Comparison of ENCODE assay signal across 1 cellular context in genomic region chr5:53481887-53482716, GRCh38.
A peak's percentile ranks its signal among the peaks of the same experiment; 100 is the strongest.
TF ChIP-seq lines count a peak whose summit lies in the region.

No MANE protein-coding gene starts in this region.

TF ChIP-seq in HepG2, 621 proteins besides CTCF, POLR2A, EP300 and RAD21 (continued from another document and continues in another):
- TF ChIP-seq GMEB1 (CRISPR knock-in tag; IDR thresholded peaks at IDR 0.05; ENCODE audit: borderline replicate concordance) (no peak), FOXA3 (CRISPR knock-in tag; IDR thresholded peaks at IDR 0.05) (peak; percentile 28; the same call in 1 of the 2 replicates), ZNF777 (CRISPR knock-in tag; IDR thresholded peaks at IDR 0.05) (peak; percentile 93), ZFP62 (CRISPR knock-in tag; IDR thresholded peaks at IDR 0.05) (no peak), GLI4 (CRISPR knock-in tag; IDR thresholded peaks at IDR 0.05; ENCODE audit: borderline replicate concordance) (no peak), ZNF850 (CRISPR knock-in tag; conservative IDR thresholded peaks at IDR 0.05) (no peak), HOXA3 (CRISPR knock-in tag; IDR thresholded peaks at IDR 0.05) (peak; percentile 37; the same call in 1 of the 2 replicates), BRCA1 (CRISPR knock-in tag; IDR thresholded peaks at IDR 0.05) (no peak), ZNF326 (CRISPR knock-in tag; IDR thresholded peaks at IDR 0.05; ENCODE audit: borderline replicate concordance) (no peak), ZNF615 (CRISPR knock-in tag; IDR thresholded peaks at IDR 0.05; ENCODE audit: borderline replicate concordance) (no peak), MYPOP (CRISPR knock-in tag; IDR thresholded peaks at IDR 0.05) (no peak), NR1H2 (CRISPR knock-in tag; IDR thresholded peaks at IDR 0.05; ENCODE audit: borderline replicate concordance, low read depth) (no peak), HMGXB4 (CRISPR knock-in tag; IDR thresholded peaks at IDR 0.05; ENCODE audit: borderline replicate concordance in 1 of 2, low read depth in 1 of 2) (peak; percentile 23 to 55; a peak in 2 of 4 replicates), NR2F6 (IDR thresholded peaks at IDR 0.05) (peak; percentile 34; the same call in 1 of the 2 replicates), NR2F6 (CRISPR knock-in tag; IDR thresholded peaks at IDR 0.05) (no peak), NFATC3 (CRISPR knock-in tag; IDR thresholded peaks at IDR 0.05) (no peak), SALL1 (CRISPR knock-in tag; IDR thresholded peaks at IDR 0.05) (peak; percentile 65), ZNF24 (IDR thresholded peaks at IDR 0.05) (no peak), ZNF609 (CRISPR knock-in tag; IDR thresholded peaks at IDR 0.05; ENCODE audit: borderline replicate concordance) (0 out of 2 replicates have a peak, but pooled peaks have one; percentile 22), FIP1L1 (IDR thresholded peaks at IDR 0.05; ENCODE audit: borderline replicate concordance, insufficient read depth, low read depth, low read length) (0 out of 2 replicates have a peak, but pooled peaks have one; percentile 71), MEF2D (CRISPR knock-in tag; IDR thresholded peaks at IDR 0.05) (no peak), BHLHE40 (IDR thresholded peaks at IDR 0.05; ENCODE audit: low read length) (peak; percentile 39; the same call in 1 of the 2 replicates), GATAD2A (CRISPR knock-in tag; IDR thresholded peaks at IDR 0.05) (no peak), JUN (CRISPR knock-in tag; IDR thresholded peaks at IDR 0.05) (no peak), CBFB (CRISPR knock-in tag; IDR thresholded peaks at IDR 0.05) (no peak), SP5 (CRISPR knock-in tag; IDR thresholded peaks at IDR 0.05; ENCODE audit: borderline replicate concordance, low read depth) (no peak), KLF9 (CRISPR knock-in tag; IDR thresholded peaks at IDR 0.05; ENCODE audit: low read depth) (no peak), MIXL1 (CRISPR knock-in tag; IDR thresholded peaks at IDR 0.05) (no peak), TBX2 (CRISPR knock-in tag; IDR thresholded peaks at IDR 0.05; ENCODE audit: borderline replicate concordance) (peak; percentile 54; the same call in 1 of the 2 replicates), ZNF556 (CRISPR knock-in tag; IDR thresholded peaks at IDR 0.05; ENCODE audit: borderline replicate concordance) (no peak; the same call in 1 of the 2 replicates), HNF4A (CRISPR knock-in tag; IDR thresholded peaks at IDR 0.05) (no peak), ZNF761 (CRISPR knock-in tag; conservative IDR thresholded peaks at IDR 0.05) (no peak), ZZZ3 (CRISPR knock-in tag; IDR thresholded peaks at IDR 0.05; ENCODE audit: borderline replicate concordance) (no peak), SKIL (CRISPR knock-in tag; IDR thresholded peaks at IDR 0.05; ENCODE audit: borderline replicate concordance) (peak; percentile 73; the same call in 1 of the 2 replicates), MZF1 (CRISPR knock-in tag; IDR thresholded peaks at IDR 0.05; ENCODE audit: borderline replicate concordance) (no peak), CBX1 (IDR thresholded peaks at IDR 0.05; ENCODE audit: low read depth) (no peak), THAP11 (CRISPR knock-in tag; IDR thresholded peaks at IDR 0.05) (0 out of 2 replicates have a peak, but pooled peaks have one; percentile 16), ZNF484 (CRISPR knock-in tag; IDR thresholded peaks at IDR 0.05; ENCODE audit: borderline replicate concordance, low read depth) (no peak), PAF1 (CRISPR knock-in tag; IDR thresholded peaks at IDR 0.05) (peak; percentile 67; the same call in 1 of the 2 replicates), HDAC1 (CRISPR knock-in tag; IDR thresholded peaks at IDR 0.05) (peak; percentile 20; the same call in 1 of the 2 replicates), ATF3 (CRISPR knock-in tag; IDR thresholded peaks at IDR 0.05) (no peak), ZNF703 (CRISPR knock-in tag; IDR thresholded peaks at IDR 0.05; ENCODE audit: borderline replicate concordance) (peak; percentile 61; the same call in 1 of the 2 replicates)
- TF ChIP-seq, protein P1, sequence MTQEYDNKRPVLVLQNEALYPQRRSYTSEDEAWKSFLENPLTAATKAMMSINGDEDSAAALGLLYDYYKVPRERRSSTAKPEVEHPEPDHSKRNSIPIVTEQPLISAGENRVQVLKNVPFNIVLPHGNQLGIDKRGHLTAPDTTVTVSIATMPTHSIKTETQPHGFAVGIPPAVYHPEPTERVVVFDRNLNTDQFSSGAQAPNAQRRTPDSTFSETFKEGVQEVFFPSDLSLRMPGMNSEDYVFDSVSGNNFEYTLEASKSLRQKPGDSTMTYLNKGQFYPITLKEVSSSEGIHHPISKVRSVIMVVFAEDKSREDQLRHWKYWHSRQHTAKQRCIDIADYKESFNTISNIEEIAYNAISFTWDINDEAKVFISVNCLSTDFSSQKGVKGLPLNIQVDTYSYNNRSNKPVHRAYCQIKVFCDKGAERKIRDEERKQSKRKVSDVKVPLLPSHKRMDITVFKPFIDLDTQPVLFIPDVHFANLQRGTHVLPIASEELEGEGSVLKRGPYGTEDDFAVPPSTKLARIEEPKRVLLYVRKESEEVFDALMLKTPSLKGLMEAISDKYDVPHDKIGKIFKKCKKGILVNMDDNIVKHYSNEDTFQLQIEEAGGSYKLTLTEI (CRISPR knock-in tag; conservative IDR thresholded peaks at IDR 0.05): no peak
- TF ChIP-seq, protein P2, sequence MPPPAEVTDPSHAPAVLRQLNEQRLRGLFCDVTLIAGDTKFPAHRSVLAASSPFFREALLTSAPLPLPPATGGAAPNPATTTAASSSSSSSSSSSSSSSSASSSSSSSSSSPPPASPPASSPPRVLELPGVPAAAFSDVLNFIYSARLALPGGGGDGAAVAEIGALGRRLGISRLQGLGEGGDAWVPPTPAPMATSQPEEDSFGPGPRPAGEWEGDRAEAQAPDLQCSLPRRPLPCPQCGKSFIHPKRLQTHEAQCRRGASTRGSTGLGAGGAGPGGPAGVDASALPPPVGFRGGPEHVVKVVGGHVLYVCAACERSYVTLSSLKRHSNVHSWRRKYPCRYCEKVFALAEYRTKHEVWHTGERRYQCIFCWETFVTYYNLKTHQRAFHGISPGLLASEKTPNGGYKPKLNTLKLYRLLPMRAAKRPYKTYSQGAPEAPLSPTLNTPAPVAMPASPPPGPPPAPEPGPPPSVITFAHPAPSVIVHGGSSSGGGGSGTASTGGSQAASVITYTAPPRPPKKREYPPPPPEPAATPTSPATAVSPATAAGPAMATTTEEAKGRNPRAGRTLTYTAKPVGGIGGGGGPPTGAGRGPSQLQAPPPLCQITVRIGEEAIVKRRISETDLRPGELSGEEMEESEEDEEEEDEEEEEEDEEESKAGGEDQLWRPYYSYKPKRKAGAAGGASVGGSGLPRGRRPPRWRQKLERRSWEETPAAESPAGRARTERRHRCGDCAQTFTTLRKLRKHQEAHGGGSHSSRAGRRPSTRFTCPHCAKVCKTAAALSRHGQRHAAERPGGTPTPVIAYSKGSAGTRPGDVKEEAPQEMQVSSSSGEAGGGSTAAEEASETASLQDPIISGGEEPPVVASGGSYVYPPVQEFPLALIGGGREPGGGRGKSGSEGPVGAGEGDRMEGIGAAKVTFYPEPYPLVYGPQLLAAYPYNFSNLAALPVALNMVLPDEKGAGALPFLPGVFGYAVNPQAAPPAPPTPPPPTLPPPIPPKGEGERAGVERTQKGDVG (CRISPR knock-in tag; IDR thresholded peaks at IDR 0.05; ENCODE audit: borderline replicate concordance): no peak
